ENCODE assay signal across 8 cellular contexts in the genomic region with DNA sequence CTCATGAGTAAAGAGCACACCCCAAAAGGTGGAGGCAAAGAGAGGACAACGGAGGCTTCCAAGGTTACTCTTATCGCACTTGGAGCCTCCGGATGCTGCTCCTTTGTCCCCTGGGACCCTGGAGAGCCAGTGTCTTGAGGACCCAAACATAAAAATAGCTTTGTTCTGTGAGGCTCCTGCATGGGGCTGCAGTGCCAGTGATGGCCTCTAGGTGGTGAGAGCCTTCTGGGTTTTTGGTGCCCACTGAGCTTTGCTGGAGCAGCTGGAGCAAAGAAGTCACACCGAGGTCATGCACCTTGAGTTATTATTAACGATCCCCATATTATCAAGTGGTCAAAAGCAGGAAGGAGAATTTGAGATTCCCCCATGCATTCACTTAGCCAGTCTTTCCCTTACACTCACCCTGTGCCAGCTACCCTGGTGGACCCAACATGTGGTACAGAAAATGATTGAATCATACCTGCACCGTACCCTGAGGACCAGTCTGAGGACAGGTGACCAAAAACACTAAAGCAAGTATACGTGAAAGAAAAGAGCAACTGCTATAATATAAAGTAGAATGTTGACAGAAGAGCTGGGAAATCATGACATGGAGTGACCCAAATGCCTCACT. TPM values are rescaled to one million over a fixed set of nuclear protein-coding genes. Genes with fewer than 3 reads are reported as not detected.
DNase-seq lines count a peak whose midpoint lies in the region; ATAC-seq and TF ChIP-seq lines count a peak whose summit lies in the region.

No MANE protein-coding gene starts in this region.

- peak; percentile 42 for TF ChIP-seq CTCF in AG09319 (IDR thresholded peaks at IDR 0.05; ENCODE audit: low read depth, low read length)

- no peak for DNase-seq in AG09319 (ENCODE audit: extremely low read depth, low read depth)
- peak; percentile 1 for DNase-seq in LHCN-M2 (ENCODE audit: low read depth)
- DNase-seq in activated effector memory CD4-positive, alpha-beta T cell treated with Interleukin-2 at 50 U/mL for 16 hours: peak; percentile 13
- peak; percentile 20 for DNase-seq in iPS DF 19.7 (ENCODE audit: low read depth, low spot score)
- DNase-seq in stimulated activated CD8-positive, alpha-beta memory T cell treated with anti-CD3 and anti-CD28 coated beads, Interleukin-12 subunit alpha, Interleukin-12 subunit beta, amount 100 ng/mL, for 1 hour (ENCODE audit: low read depth): peak; percentile 20
- no peak for DNase-seq in glomerular visceral epithelial cell (ENCODE audit: extremely low spot score)

- ATAC-seq in GM18502 (IDR thresholded peaks at IDR 0.05; ENCODE audit: poor library complexity, unreplicated experiment): no peak
- no peak for ATAC-seq in HG03280 (IDR thresholded peaks at IDR 0.05; ENCODE audit: unreplicated experiment)

RNA-seq across cellular contexts. Expression of a gene that starts 41.5 kb away (rescaled TPM):
- 1.2 and 4.3 TPM in 2 replicates for total RNA-seq in LHCN-M2 (2014; rRNA removed)
- polyA plus RNA-seq in LHCN-M2 (2012): 2.2 TPM

Comparison
In these comparisons a context has a peak if more than half of its experiments do, and no peak if none do; other contexts are left out.
1. DNase-seq: peak in LHCN-M2 (single experiment), activated effector memory CD4-positive, alpha-beta T cell treated with Interleukin-2 at 50 U/mL for 16 hours (single experiment), iPS DF 19.7 (single experiment) and stimulated activated CD8-positive, alpha-beta memory T cell treated with anti-CD3 and anti-CD28 coated beads, Interleukin-12 subunit alpha, Interleukin-12 subunit beta, amount 100 ng/mL, for 1 hour (single experiment); none in AG09319 (single experiment) and glomerular visceral epithelial cell (single experiment).